1 cellular context compared by ENCODE assay signal in genomic region chr13:50521750-50522149, GRCh38.
TF ChIP-seq lines count a peak whose summit lies in the region.

No MANE protein-coding gene starts in this region.

TF ChIP-seq in WTC11, 78 proteins besides CTCF, POLR2A, EP300 and RAD21 (continued from another document):
- no peak for TF ChIP-seq E2F4 (CRISPR knock-in tag; IDR thresholded peaks at IDR 0.05; ENCODE audit: borderline replicate concordance, low read depth)
- TF ChIP-seq, protein P1, sequence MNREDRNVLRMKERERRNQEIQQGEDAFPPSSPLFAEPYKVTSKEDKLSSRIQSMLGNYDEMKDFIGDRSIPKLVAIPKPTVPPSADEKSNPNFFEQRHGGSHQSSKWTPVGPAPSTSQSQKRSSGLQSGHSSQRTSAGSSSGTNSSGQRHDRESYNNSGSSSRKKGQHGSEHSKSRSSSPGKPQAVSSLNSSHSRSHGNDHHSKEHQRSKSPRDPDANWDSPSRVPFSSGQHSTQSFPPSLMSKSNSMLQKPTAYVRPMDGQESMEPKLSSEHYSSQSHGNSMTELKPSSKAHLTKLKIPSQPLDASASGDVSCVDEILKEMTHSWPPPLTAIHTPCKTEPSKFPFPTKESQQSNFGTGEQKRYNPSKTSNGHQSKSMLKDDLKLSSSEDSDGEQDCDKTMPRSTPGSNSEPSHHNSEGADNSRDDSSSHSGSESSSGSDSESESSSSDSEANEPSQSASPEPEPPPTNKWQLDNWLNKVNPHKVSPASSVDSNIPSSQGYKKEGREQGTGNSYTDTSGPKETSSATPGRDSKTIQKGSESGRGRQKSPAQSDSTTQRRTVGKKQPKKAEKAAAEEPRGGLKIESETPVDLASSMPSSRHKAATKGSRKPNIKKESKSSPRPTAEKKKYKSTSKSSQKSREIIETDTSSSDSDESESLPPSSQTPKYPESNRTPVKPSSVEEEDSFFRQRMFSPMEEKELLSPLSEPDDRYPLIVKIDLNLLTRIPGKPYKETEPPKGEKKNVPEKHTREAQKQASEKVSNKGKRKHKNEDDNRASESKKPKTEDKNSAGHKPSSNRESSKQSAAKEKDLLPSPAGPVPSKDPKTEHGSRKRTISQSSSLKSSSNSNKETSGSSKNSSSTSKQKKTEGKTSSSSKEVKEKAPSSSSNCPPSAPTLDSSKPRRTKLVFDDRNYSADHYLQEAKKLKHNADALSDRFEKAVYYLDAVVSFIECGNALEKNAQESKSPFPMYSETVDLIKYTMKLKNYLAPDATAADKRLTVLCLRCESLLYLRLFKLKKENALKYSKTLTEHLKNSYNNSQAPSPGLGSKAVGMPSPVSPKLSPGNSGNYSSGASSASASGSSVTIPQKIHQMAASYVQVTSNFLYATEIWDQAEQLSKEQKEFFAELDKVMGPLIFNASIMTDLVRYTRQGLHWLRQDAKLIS (CRISPR knock-in tag; IDR thresholded peaks at IDR 0.05; ENCODE audit: borderline replicate concordance) = no peak
- TF ChIP-seq ESRRA (CRISPR knock-in tag; IDR thresholded peaks at IDR 0.05; ENCODE audit: borderline replicate concordance) = no peak
